Comparison of ENCODE assay signal across 1 cellular context in the genomic region with DNA sequence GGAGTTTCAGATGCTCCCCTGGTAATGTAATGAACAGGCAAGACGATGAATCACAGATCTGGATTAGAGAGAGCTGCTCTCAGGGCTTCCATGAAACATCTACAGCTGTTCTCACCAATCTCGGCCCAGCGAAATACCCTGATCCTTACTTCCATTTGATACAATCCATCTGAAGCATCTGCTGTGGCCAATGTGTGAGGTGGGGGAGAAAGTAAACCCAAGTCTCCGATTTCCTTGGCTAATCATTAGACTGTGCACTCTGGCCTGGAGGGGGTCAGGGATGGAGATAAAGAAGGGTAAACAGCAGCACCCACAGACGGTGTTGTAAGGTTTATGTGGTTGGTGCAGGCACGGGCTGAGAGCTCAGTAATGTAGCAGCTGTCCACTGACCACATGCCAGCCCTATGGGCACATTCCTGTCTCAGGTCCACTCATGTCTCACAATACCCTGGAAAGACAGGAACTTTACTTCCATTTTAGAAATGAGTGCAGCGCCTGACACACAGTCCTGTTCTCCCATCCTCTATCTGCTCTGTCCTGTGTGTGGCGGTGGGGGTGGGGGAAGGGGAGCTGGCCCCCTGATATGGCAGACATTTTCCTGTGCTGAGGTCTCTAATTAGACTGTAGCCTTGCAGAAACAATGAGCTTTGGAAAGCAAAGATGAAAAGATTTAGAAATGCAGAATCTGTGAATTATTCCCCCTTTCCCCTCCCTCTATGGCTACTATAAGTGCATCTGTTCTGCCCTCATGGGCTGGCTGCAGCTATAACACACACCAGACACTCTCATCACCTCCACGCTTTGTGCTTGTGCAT.
TF ChIP-seq lines count a peak whose summit lies in the region.

No MANE protein-coding gene starts in this region.

TF ChIP-seq in liver, 16 proteins besides CTCF, POLR2A, EP300 and RAD21 (continued from another document):
- TF ChIP-seq, protein P1, sequence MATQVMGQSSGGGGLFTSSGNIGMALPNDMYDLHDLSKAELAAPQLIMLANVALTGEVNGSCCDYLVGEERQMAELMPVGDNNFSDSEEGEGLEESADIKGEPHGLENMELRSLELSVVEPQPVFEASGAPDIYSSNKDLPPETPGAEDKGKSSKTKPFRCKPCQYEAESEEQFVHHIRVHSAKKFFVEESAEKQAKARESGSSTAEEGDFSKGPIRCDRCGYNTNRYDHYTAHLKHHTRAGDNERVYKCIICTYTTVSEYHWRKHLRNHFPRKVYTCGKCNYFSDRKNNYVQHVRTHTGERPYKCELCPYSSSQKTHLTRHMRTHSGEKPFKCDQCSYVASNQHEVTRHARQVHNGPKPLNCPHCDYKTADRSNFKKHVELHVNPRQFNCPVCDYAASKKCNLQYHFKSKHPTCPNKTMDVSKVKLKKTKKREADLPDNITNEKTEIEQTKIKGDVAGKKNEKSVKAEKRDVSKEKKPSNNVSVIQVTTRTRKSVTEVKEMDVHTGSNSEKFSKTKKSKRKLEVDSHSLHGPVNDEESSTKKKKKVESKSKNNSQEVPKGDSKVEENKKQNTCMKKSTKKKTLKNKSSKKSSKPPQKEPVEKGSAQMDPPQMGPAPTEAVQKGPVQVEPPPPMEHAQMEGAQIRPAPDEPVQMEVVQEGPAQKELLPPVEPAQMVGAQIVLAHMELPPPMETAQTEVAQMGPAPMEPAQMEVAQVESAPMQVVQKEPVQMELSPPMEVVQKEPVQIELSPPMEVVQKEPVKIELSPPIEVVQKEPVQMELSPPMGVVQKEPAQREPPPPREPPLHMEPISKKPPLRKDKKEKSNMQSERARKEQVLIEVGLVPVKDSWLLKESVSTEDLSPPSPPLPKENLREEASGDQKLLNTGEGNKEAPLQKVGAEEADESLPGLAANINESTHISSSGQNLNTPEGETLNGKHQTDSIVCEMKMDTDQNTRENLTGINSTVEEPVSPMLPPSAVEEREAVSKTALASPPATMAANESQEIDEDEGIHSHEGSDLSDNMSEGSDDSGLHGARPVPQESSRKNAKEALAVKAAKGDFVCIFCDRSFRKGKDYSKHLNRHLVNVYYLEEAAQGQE (IDR thresholded peaks at IDR 0.05) = peak; percentile 70
- peak; percentile 94 for TF ChIP-seq FOXA2 (IDR thresholded peaks at IDR 0.05)
